Comparison of ENCODE assay signal across 8 cellular contexts in the genomic region with DNA sequence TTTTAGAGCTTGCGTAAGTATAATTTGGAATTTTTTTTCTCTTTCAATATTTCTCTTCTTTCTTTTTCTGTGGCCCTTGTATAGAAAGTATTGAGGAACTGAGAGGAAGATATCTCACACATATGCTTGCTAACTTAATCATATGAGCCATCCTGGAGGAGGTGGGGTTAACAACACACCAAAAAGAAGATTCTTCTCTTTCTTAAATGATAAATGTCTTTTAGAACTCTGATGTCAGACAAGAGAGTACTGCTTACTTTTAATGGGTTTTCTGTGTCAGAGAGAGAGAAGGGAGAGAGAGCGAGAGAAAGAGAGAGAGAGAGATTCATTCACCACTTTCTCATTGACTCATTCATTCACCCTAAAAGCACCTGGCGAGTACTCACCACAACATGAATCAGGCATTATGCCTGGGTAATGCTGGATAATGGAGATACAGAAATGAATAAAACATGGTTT.
DNase-seq lines count a peak whose midpoint lies in the region; ATAC-seq and TF ChIP-seq lines count a peak whose summit lies in the region.

No MANE protein-coding gene starts in this region.

- no peak for TF ChIP-seq CTCF in fibroblast of mammary gland (conservative IDR thresholded peaks at IDR 0.05; ENCODE audit: control insufficient read depth, insufficient read depth, low read depth, low read length)

- ATAC-seq in GM18517 (IDR thresholded peaks at IDR 0.05; ENCODE audit: unreplicated experiment) (peak; percentile 53), GM21717 (IDR thresholded peaks at IDR 0.05; ENCODE audit: unreplicated experiment) (peak; percentile 57), HG03565 (IDR thresholded peaks at IDR 0.05; ENCODE audit: unreplicated experiment) (peak; percentile 52)

- DNase-seq in fibroblast of mammary gland (ENCODE audit: low read depth) (peak; percentile 68), SIG-M5 treated with dmso at 0.1 percent for 504 hours (lab: John Stamatoyannopoulos, UW; ENCODE audit: unreplicated experiment) (no peak), islet precursor cell (no peak), iPS-NIHi11 (ENCODE audit: low spot score) (no peak), 8988T (no peak)

- H3K4me3 ChIP-seq in fibroblast of mammary gland (ENCODE audit: control insufficient read depth, low read depth, low read length): no peak overlapping the region
